Comparison of ENCODE assay signal across 8 cellular contexts in genomic region chr12:7806863-7807487, GRCh38. TPM values are rescaled to one million over a fixed set of nuclear protein-coding genes. Genes with fewer than 3 reads are reported as not detected.
DNase-seq lines count a peak whose midpoint lies in the region; ATAC-seq and TF ChIP-seq lines count a peak whose summit lies in the region.

No MANE protein-coding gene starts in this region.

- peak; percentile 73 for TF ChIP-seq CTCF in HEK293 (tag by site-specific recombination; IDR thresholded peaks at IDR 0.05)
- peak; percentile 99 for TF ChIP-seq CTCF in fibroblast of lung (conservative IDR thresholded peaks at IDR 0.05 in 1 of 2, IDR thresholded peaks at IDR 0.05 in 1 of 2; ENCODE audit: low read depth in 1 of 2, low read length in 2 of 2)
- peak; percentile 66 for TF ChIP-seq CTCF in neural cell (IDR thresholded peaks at IDR 0.05; ENCODE audit: poor library complexity, severe bottlenecking)

- no peak for TF ChIP-seq EP300 in neural cell (conservative IDR thresholded peaks at IDR 0.05; ENCODE audit: poor library complexity, severe bottlenecking)

- H3K4me1 Mint-ChIP-seq in CD4-positive, CD25-positive, alpha-beta regulatory T cell = no peaks in the 10 kb centered on the region
- H3K4me1 Mint-ChIP-seq in activated T-cell treated with anti-CD3 and anti-CD28 coated beads, Interleukin-2, amount 50 U/mL, for 24 hours (ENCODE audit: low read depth) = no peaks in the 10 kb centered on the region
- H3K4me1 Mint-ChIP-seq in stimulated activated naive CD8-positive, alpha-beta T cell treated with anti-CD3 and anti-CD28 coated beads, Interleukin-15, amount 100 ng/mL, for 72 hours = no peaks in the 10 kb centered on the region

- H3K27me3 Mint-ChIP-seq in CD4-positive, CD25-positive, alpha-beta regulatory T cell = no peaks in the 10 kb centered on the region
- H3K27me3 Mint-ChIP-seq in activated T-cell treated with anti-CD3 and anti-CD28 coated beads, Interleukin-2, amount 50 U/mL, for 24 hours = peaks cover 4% of the 10 kb centered on the region
- H3K27me3 Mint-ChIP-seq in stimulated activated naive CD8-positive, alpha-beta T cell treated with anti-CD3 and anti-CD28 coated beads, Interleukin-15, amount 100 ng/mL, for 72 hours = no peaks in the 10 kb centered on the region

- H3K4me3 Mint-ChIP-seq in CD4-positive, CD25-positive, alpha-beta regulatory T cell = no peak overlapping the region
- H3K4me3 Mint-ChIP-seq in activated T-cell treated with anti-CD3 and anti-CD28 coated beads, Interleukin-2, amount 50 U/mL, for 24 hours = no peak overlapping the region
- H3K4me3 Mint-ChIP-seq in stimulated activated naive CD8-positive, alpha-beta T cell treated with anti-CD3 and anti-CD28 coated beads, Interleukin-15, amount 100 ng/mL, for 72 hours = no peak overlapping the region

- no peaks in the 10 kb centered on the region for H3K27me3 ChIP-seq in CD4-positive, CD25-positive, alpha-beta regulatory T cell (ENCODE audit: control insufficient read depth, insufficient read depth, low read length)
- H3K27me3 ChIP-seq in fibroblast of lung (ENCODE audit: control insufficient read depth, insufficient read depth, low read length) = no peaks in the 10 kb centered on the region
- H3K27me3 ChIP-seq in neural cell (ENCODE audit: insufficient read depth, low read depth, low read length) = no peaks in the 10 kb centered on the region

- H3K9me3 ChIP-seq in CD4-positive, CD25-positive, alpha-beta regulatory T cell (ENCODE audit: control insufficient read depth in 2 of 2, low read length in 2 of 2) = no peaks in the 10 kb centered on the region
- H3K9me3 ChIP-seq in HEK293 (ENCODE audit: control insufficient read depth, insufficient read depth, low read depth, low read length) (no peaks in the 10 kb centered on the region), fibroblast of lung (ENCODE audit: control insufficient read depth, insufficient read depth, low read depth, low read length) (no peaks in the 10 kb centered on the region), neural cell (ENCODE audit: low read length) (no peaks in the 10 kb centered on the region)

- CTCF ChIA-PET in HEK293 (lab: Yijun Ruan, JAX) = interaction anchor here (0.6 to 4.8 kb wide), 18 partner anchors 11 to 271 kb away, joined by 3 to 62 read pairs (median 3); no protein-coding TSS in a partner anchor

- no peaks in the 10 kb centered on the region for H3K79me2 ChIP-seq in fibroblast of lung (ENCODE audit: control insufficient read depth, insufficient read depth, low read length)
- no peaks in the 10 kb centered on the region for H3K79me2 ChIP-seq in neural cell (replicated peaks; ENCODE audit: insufficient read depth, low read length)

- no peaks in the 10 kb centered on the region for H3K9me2 ChIP-seq in neural cell (ENCODE audit: insufficient read depth, low read length)

- H3K36me3 Mint-ChIP-seq in CD4-positive, CD25-positive, alpha-beta regulatory T cell = no peaks in the 10 kb centered on the region
- H3K36me3 Mint-ChIP-seq in activated T-cell treated with anti-CD3 and anti-CD28 coated beads, Interleukin-2, amount 50 U/mL, for 24 hours (ENCODE audit: low read depth) = no peaks in the 10 kb centered on the region

- H4K20me1 ChIP-seq in fibroblast of lung (ENCODE audit: control insufficient read depth, extremely low read depth, insufficient read depth, low read length) = no peaks in the 10 kb centered on the region
- no peaks in the 10 kb centered on the region for H4K20me1 ChIP-seq in neural cell (ENCODE audit: insufficient read depth)

- H3K9ac ChIP-seq in fibroblast of lung (ENCODE audit: insufficient read depth, low read length) (no peak overlapping the region), neural cell (ENCODE audit: low read length) (no peak overlapping the region)

- H3K4me3 ChIP-seq in CD4-positive, CD25-positive, alpha-beta regulatory T cell (ENCODE audit: low read depth, low read length) = no peak overlapping the region
- H3K4me3 ChIP-seq in HEK293 (ENCODE audit: low read depth, low read length) (no peak overlapping the region), fibroblast of lung (replicated peaks in 1 of 4; ENCODE audit: control extremely low read depth in 1 of 4, insufficient read depth in 1 of 4, low read depth in 3 of 4, low read length in 4 of 4) (no peak overlapping the region), neural cell (ENCODE audit: low read length) (no peak overlapping the region)

- ATAC-seq in CD4-positive, CD25-positive, alpha-beta regulatory T cell (ENCODE audit: low read depth in 2 of 2) = peak; percentile 37 to 57
- ATAC-seq in stimulated activated naive CD8-positive, alpha-beta T cell treated with anti-CD3 and anti-CD28 coated beads, Interleukin-15, amount 100 ng/mL, for 72 hours = peak; percentile 64
- no peak for ATAC-seq in GM18870 (IDR thresholded peaks at IDR 0.05; ENCODE audit: unreplicated experiment)

- POLR2A ChIA-PET in HEK293 (lab: Yijun Ruan, JAX) = interaction anchor here (1.1 kb wide), 1 partner anchor 91 kb away, joined by 3 read pairs; no protein-coding TSS in a partner anchor

- no peaks in the 10 kb centered on the region for H3F3A ChIP-seq in neural cell (ENCODE audit: insufficient read depth, low read length, poor library complexity, severe bottlenecking)

- H3K4me2 ChIP-seq in fibroblast of lung (ENCODE audit: extremely low read depth, insufficient read depth, low read length) (no peak overlapping the region), neural cell (ENCODE audit: low read length) (no peak overlapping the region)

- no peak overlapping the region for H2AFZ ChIP-seq in fibroblast of lung (ENCODE audit: low read length)
- H2AFZ ChIP-seq in neural cell (ENCODE audit: low read depth, low read length) = no peak overlapping the region

- H3K4me1 ChIP-seq in CD4-positive, CD25-positive, alpha-beta regulatory T cell (ENCODE audit: control insufficient read depth, insufficient read depth, low read length, poor library complexity, severe bottlenecking) = no peaks in the 10 kb centered on the region
- H3K4me1 ChIP-seq in HEK293 (ENCODE audit: control insufficient read depth, insufficient read depth, low read length) (no peaks in the 10 kb centered on the region), fibroblast of lung (ENCODE audit: control insufficient read depth, extremely low read depth, insufficient read depth, low read length) (no peaks in the 10 kb centered on the region)

- peak; percentile 18 to 53 (median 47) for DNase-seq in CD4-positive, CD25-positive, alpha-beta regulatory T cell
- peak; percentile 94 for DNase-seq in OCI-M1 (lab: John Stamatoyannopoulos, UW)
- DNase-seq in activated T-cell treated with anti-CD3 and anti-CD28 coated beads, Interleukin-2, amount 50 U/mL, for 24 hours = peak; percentile 69
- peak; percentile 49 to 67 for DNase-seq in fibroblast of lung (ENCODE audit: low read depth in 2 of 2)
- DNase-seq in stimulated activated naive CD8-positive, alpha-beta T cell treated with anti-CD3 and anti-CD28 coated beads, Interleukin-15, amount 100 ng/mL, for 72 hours = peak; percentile 48 to 53

- no peak overlapping the region for H3K27ac ChIP-seq in CD4-positive, CD25-positive, alpha-beta regulatory T cell (ENCODE audit: insufficient read depth, low read length, poor library complexity, severe bottlenecking)
- H3K27ac ChIP-seq in HEK293 (ENCODE audit: extremely low read depth, low read depth, low read length) (no peak overlapping the region), fibroblast of lung (ENCODE audit: insufficient read depth, low read length) (no peak overlapping the region), neural cell (ENCODE audit: low read length) (no peak overlapping the region)

- peaks cover 0 to 2% (median 0%) of the 10 kb centered on the region in 7 donors for H3K9me3 Mint-ChIP-seq in CD4-positive, CD25-positive, alpha-beta regulatory T cell
- H3K9me3 Mint-ChIP-seq in activated T-cell treated with anti-CD3 and anti-CD28 coated beads, Interleukin-2, amount 50 U/mL, for 24 hours = no peaks in the 10 kb centered on the region
- no peaks in the 10 kb centered on the region for H3K9me3 Mint-ChIP-seq in stimulated activated naive CD8-positive, alpha-beta T cell treated with anti-CD3 and anti-CD28 coated beads, Interleukin-15, amount 100 ng/mL, for 72 hours

- H3K27ac Mint-ChIP-seq in CD4-positive, CD25-positive, alpha-beta regulatory T cell = no peak overlapping the region
- no peak overlapping the region for H3K27ac Mint-ChIP-seq in activated T-cell treated with anti-CD3 and anti-CD28 coated beads, Interleukin-2, amount 50 U/mL, for 24 hours
- no peak overlapping the region for H3K27ac Mint-ChIP-seq in stimulated activated naive CD8-positive, alpha-beta T cell treated with anti-CD3 and anti-CD28 coated beads, Interleukin-15, amount 100 ng/mL, for 72 hours

- no peaks in the 10 kb centered on the region for H3K36me3 ChIP-seq in CD4-positive, CD25-positive, alpha-beta regulatory T cell (ENCODE audit: control insufficient read depth, insufficient read depth, low read length)
- H3K36me3 ChIP-seq in HEK293 (ENCODE audit: control insufficient read depth in 2 of 2, insufficient read depth in 1 of 2, low read length in 2 of 2) (no peaks in the 10 kb centered on the region), fibroblast of lung (ENCODE audit: control insufficient read depth, insufficient read depth, low read length) (no peaks in the 10 kb centered on the region), neural cell (ENCODE audit: insufficient read depth, low read length) (no peaks in the 10 kb centered on the region)

- TF ChIP-seq RAD21 in neural cell (conservative IDR thresholded peaks at IDR 0.05) = peak; percentile 54

TF ChIP-seq in neural cell, 6 proteins besides CTCF, POLR2A, EP300 and RAD21 (continues in another document):
- peak; percentile 47 for TF ChIP-seq SMC3 (conservative IDR thresholded peaks at IDR 0.05; ENCODE audit: poor library complexity)

RNA-seq across cellular contexts. Expression of gene NANOG, which starts 17.8 kb away (rescaled TPM):
- not detected for total RNA-seq in CD4-positive, CD25-positive, alpha-beta regulatory T cell
- not detected for polyA plus RNA-seq in CD4-positive, CD25-positive, alpha-beta regulatory T cell
- total RNA-seq in fibroblast of lung = not detected in 2 replicates
- polyA plus RNA-seq in fibroblast of lung (0.02 TPM in 1 of 2 replicates, not detected in the other), neural cell (not detected in 2 replicates)
- not detected in 2 replicates for polyA plus RNA-seq in fibroblast of lung (2012)
- polyA minus RNA-seq in fibroblast of lung (ENCODE audit: low replicate concordance) (not detected in 2 replicates), neural cell (0.12 TPM in 1 of 2 replicates, not detected in the other)

RNA-seq across cellular contexts. Expression of gene NANOGNB, which starts 42.0 kb away (rescaled TPM):
- total RNA-seq in CD4-positive, CD25-positive, alpha-beta regulatory T cell = not detected
- polyA plus RNA-seq in CD4-positive, CD25-positive, alpha-beta regulatory T cell = not detected
- not detected in 2 replicates for total RNA-seq in fibroblast of lung
- not detected in 2 replicates for polyA plus RNA-seq in fibroblast of lung
- polyA plus RNA-seq in fibroblast of lung (2012) = not detected in 2 replicates
- polyA minus RNA-seq in fibroblast of lung (ENCODE audit: low replicate concordance) = not detected in 2 replicates
- polyA plus RNA-seq in neural cell = not detected in 2 replicates
- not detected in 2 replicates for polyA minus RNA-seq in neural cell

RNA-seq across cellular contexts. Expression of gene CLEC4C, which starts 59.8 kb away (rescaled TPM):
- total RNA-seq in CD4-positive, CD25-positive, alpha-beta regulatory T cell = not detected
- not detected for polyA plus RNA-seq in CD4-positive, CD25-positive, alpha-beta regulatory T cell
- total RNA-seq in fibroblast of lung = not detected in 2 replicates
- polyA plus RNA-seq in fibroblast of lung (not detected in 2 replicates), neural cell (not detected in 2 replicates)
- not detected in 2 replicates for polyA plus RNA-seq in fibroblast of lung (2012)
- polyA minus RNA-seq in fibroblast of lung (ENCODE audit: low replicate concordance) (not detected in 2 replicates), neural cell (not detected in 2 replicates)
